ENCODE assay signal across 1 cellular context in the genomic region with DNA sequence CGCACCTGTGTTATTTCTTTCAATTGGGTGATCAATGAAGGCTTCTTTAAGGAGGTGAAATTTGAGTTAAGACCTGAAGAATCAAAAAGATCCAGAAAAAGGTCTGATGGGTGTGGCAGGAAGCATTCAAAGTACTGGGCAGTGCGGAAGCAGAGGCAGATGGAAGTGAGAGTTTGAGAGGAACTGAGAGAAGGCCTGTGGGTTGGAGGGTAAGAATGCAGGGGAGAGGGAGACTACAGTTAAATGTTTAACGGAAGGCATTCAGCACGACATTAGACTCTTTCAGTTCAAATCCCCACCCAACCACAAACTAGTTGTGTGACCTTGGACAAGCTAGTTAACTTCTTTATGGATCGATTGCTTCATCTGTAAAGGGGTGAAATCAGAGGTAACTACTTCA.
TF ChIP-seq lines count a peak whose summit lies in the region.

No MANE protein-coding gene starts in this region.

TF ChIP-seq in GM12878, 131 proteins besides CTCF, POLR2A, EP300 and RAD21 (continued from another document):
- TF ChIP-seq EED (IDR thresholded peaks at IDR 0.05; ENCODE audit: low read depth): peak; percentile 90
- TF ChIP-seq MEF2A (IDR thresholded peaks at IDR 0.05; ENCODE audit: insufficient read depth, low read depth, low read length): 0 out of 2 replicates have a peak, but pooled peaks have one; percentile 12
- TF ChIP-seq SIX5 (IDR thresholded peaks at IDR 0.05; ENCODE audit: low read depth, low read length, severe bottlenecking): no peak
- no peak for TF ChIP-seq ESRRA (IDR thresholded peaks at IDR 0.05; ENCODE audit: low read length)
- peak in 1 of 2 experiments; percentile 44; a peak in 1 of 3 replicates for TF ChIP-seq EGR1 (IDR thresholded peaks at IDR 0.05; ENCODE audit: borderline replicate concordance in 1 of 2, low read depth in 2 of 2, low read length in 2 of 2)
- peak; percentile 66 for TF ChIP-seq NFIC (IDR thresholded peaks at IDR 0.05; ENCODE audit: low read depth, low read length)
- peak; percentile 69 for TF ChIP-seq DPF2 (IDR thresholded peaks at IDR 0.05)
- peak; percentile 85 for TF ChIP-seq IRF4 (IDR thresholded peaks at IDR 0.05; ENCODE audit: low read depth, low read length)
- TF ChIP-seq, protein P1, sequence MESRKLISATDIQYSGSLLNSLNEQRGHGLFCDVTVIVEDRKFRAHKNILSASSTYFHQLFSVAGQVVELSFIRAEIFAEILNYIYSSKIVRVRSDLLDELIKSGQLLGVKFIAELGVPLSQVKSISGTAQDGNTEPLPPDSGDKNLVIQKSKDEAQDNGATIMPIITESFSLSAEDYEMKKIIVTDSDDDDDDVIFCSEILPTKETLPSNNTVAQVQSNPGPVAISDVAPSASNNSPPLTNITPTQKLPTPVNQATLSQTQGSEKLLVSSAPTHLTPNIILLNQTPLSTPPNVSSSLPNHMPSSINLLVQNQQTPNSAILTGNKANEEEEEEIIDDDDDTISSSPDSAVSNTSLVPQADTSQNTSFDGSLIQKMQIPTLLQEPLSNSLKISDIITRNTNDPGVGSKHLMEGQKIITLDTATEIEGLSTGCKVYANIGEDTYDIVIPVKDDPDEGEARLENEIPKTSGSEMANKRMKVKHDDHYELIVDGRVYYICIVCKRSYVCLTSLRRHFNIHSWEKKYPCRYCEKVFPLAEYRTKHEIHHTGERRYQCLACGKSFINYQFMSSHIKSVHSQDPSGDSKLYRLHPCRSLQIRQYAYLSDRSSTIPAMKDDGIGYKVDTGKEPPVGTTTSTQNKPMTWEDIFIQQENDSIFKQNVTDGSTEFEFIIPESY (IDR thresholded peaks at IDR 0.05): no peak
- no peak for TF ChIP-seq GABPA (IDR thresholded peaks at IDR 0.05; ENCODE audit: low read depth)
- TF ChIP-seq RAD51 (IDR thresholded peaks at IDR 0.05): no peak
- TF ChIP-seq, protein P2, sequence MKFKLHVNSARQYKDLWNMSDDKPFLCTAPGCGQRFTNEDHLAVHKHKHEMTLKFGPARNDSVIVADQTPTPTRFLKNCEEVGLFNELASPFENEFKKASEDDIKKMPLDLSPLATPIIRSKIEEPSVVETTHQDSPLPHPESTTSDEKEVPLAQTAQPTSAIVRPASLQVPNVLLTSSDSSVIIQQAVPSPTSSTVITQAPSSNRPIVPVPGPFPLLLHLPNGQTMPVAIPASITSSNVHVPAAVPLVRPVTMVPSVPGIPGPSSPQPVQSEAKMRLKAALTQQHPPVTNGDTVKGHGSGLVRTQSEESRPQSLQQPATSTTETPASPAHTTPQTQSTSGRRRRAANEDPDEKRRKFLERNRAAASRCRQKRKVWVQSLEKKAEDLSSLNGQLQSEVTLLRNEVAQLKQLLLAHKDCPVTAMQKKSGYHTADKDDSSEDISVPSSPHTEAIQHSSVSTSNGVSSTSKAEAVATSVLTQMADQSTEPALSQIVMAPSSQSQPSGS (IDR thresholded peaks at IDR 0.05; ENCODE audit: low read length): peak; percentile 52; the same call in 1 of the 2 replicates
